In the genomic region with DNA sequence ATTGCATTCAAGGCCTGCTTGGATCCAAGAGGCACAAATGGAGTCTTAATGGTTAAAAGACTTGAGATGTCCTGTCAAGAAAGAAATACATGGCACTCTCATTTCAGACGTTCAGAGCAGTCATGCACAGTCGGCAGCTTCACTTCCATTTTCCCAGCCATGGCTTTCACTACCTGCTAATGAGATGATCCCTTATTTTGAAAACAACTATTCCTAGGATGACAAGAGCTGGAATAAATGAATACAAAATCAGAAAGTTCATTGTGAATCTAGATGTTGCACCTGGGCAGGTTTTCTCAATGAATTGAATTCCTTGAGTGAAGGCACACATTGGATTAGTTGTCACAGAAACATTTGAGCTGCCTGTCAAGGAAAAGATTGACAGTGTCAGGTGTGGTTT, we compare ENCODE assay signal across 34 cellular contexts.
"Had no signal": no experiment of that assay in that cellular context is flagged by ENCODE, and none has a peak within 500 bp of the region (broad histone marks: within the 10 kb centered on the region; RNA-seq: fewer than 3 reads in every experiment).

No MANE protein-coding gene starts in this region.

- H3K4me2 ChIP-seq: KMS-11 had no signal

- H3K27ac ChIP-seq: KMS-11 had no signal

- H3K27me3 ChIP-seq: MG63 had no signal

- H3K9ac ChIP-seq: KMS-11 had no signal

- H3K36me3 ChIP-seq: MG63 had no signal

- DNase-seq: Karpas-422, Kasumi-1, MG63, MM.1S, MV-4-11, NCI-H1048, NCI-H1092, NCI-H1092 treated with DMSO at 0.1 percent for 48 hours, NCI-H1105, NCI-H1105 treated with DMSO at 0.1 percent for 48 hours, NCI-H1417 treated with DMSO at 0.1 percent for 48 hours, NCI-H1436, NCI-H1436 treated with DMSO at 0.1 percent for 48 hours, NCI-H146, NCI-H1694, NCI-H1694 treated with DMSO at 0.1 percent for 48 hours, NCI-H187, NCI-H187 treated with DMSO at 0.1 percent for 48 hours, NCI-H1930, NCI-H2029, NCI-H2029 treated with DMSO at 0.1 percent for 48 hours, NCI-H2081, NCI-H2081 treated with DMSO at 0.1 percent for 48 hours, NCI-H2107, NCI-H2171, NCI-H2171 treated with DMSO at 0.1 percent for 48 hours, NCI-H2227 treated with DMSO at 0.1 percent for 48 hours, NCI-H226, NCI-H345, NCI-H446, NCI-H446 treated with DMSO at 0.1 percent for 48 hours, NCI-H510A, NCI-H510A treated with DMSO at 0.1 percent for 48 hours had no signal

- H3K9me3 ChIP-seq: MG63 had no signal

- H3K4me3 ChIP-seq: MG63 had no signal
